20 cellular contexts compared by ENCODE assay signal in the genomic region with DNA sequence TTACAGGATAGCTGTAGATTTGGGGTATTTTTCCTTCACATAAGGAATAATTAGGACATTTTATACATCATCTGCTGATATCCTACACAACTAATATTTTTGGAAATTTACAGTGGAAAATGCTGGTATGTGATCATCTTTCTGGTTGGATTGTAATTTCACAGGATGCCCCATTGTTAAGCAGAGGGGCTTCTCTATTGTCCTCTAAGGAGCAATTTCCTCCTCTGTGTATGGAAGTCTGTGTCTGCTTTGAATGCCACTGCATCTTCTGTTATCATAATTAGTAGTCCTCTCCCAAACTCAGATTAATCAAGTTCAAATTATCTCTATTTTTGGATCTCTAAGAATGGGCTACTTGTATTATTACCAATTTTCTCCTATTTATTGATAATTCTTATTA.
DNase-seq lines count a peak whose midpoint lies in the region; FAIRE-seq and TF ChIP-seq lines count a peak whose summit lies in the region.
"Had no signal": no experiment of that assay in that cellular context is flagged by ENCODE, and none has a peak within 500 bp of the region (broad histone marks: within the 10 kb centered on the region; RNA-seq: fewer than 3 reads in every experiment).

No MANE protein-coding gene starts in this region.

- no peak overlapping the region for H3K14ac ChIP-seq in mesenchymal stem cell (ENCODE audit: low read length in 2 of 2)

- H3K4me1 Mint-ChIP-seq in astrocyte (ENCODE audit: low read depth, unreplicated experiment), result peaks cover 16% of the 10 kb centered on the region
- H3K4me1 Mint-ChIP-seq: CD14-positive monocyte; CD8-positive, alpha-beta memory T cell had no signal

- CTCF ChIA-PET in A673 (lab: Charles Lee), result no interaction called here

- H3K27ac Mint-ChIP-seq in astrocyte (ENCODE audit: unreplicated experiment), result peak overlapping the region; percentile 76
- H3K27ac Mint-ChIP-seq: CD14-positive monocyte; CD8-positive, alpha-beta memory T cell had no signal

- H3K27ac ChIP-seq in A673 (ENCODE audit: low read depth, low read length, poor library complexity, severe bottlenecking), result no peak overlapping the region
- peak overlapping the region; percentile 48; the same call in 1 of the 2 replicates for H3K27ac ChIP-seq in HUES6 (ENCODE audit: low read depth, low read length)
- no peak overlapping the region for H3K27ac ChIP-seq in astrocyte (ENCODE audit: low read depth, low read length)
- peak overlapping the region; percentile 29 for H3K27ac ChIP-seq in mesenchymal stem cell (ENCODE audit: low read length, poor library complexity, severe bottlenecking)
- H3K27ac ChIP-seq in adrenal gland, result no peak overlapping the region
- H3K27ac ChIP-seq: 22Rv1, A549, BLaER1, GM23248 had no signal

- H3K79me1 ChIP-seq in mesenchymal stem cell (replicated peaks; ENCODE audit: low read length, poor library complexity, severe bottlenecking), result no peaks in the 10 kb centered on the region

- no peak overlapping the region for H2AK5ac ChIP-seq in mesenchymal stem cell (ENCODE audit: low read length, severe bottlenecking)

- H3K27me3 Mint-ChIP-seq in astrocyte (ENCODE audit: low read depth, unreplicated experiment), result no peaks in the 10 kb centered on the region
- H3K27me3 Mint-ChIP-seq: CD8-positive, alpha-beta memory T cell had no signal

- POLR2A ChIA-PET in A673 (lab: Charles Lee; ENCODE audit: low non-redundant PET), result no interaction called here

- no peak overlapping the region for H2BK12ac ChIP-seq in mesenchymal stem cell (ENCODE audit: low read length in 2 of 2)

- no peaks in the 10 kb centered on the region for H3K36me3 ChIP-seq in A673 (ENCODE audit: insufficient read depth, low read length, poor library complexity, severe bottlenecking)
- no peaks in the 10 kb centered on the region for H3K36me3 ChIP-seq in HUES6 (ENCODE audit: control insufficient read depth, insufficient read depth, low read length)
- H3K36me3 ChIP-seq in astrocyte (ENCODE audit: insufficient read depth, low read length), result no peaks in the 10 kb centered on the region
- H3K36me3 ChIP-seq in mesenchymal stem cell (ENCODE audit: control insufficient read depth in 1 of 2, insufficient read depth in 2 of 2, low read depth in 1 of 2, low read length in 2 of 2), result no peaks in the 10 kb centered on the region
- H3K36me3 ChIP-seq in adrenal gland (replicated peaks in 1 of 2), result no peaks in the 10 kb centered on the region
- H3K36me3 ChIP-seq: BLaER1, HAP-1 had no signal

- H3K79me2 ChIP-seq in astrocyte (ENCODE audit: insufficient read depth, low read length), result no peaks in the 10 kb centered on the region

- H2BK120ac ChIP-seq in mesenchymal stem cell (ENCODE audit: low read depth, low read length), result no peak overlapping the region

- no peak overlapping the region for H4K8ac ChIP-seq in mesenchymal stem cell (ENCODE audit: low read length)

- no peak overlapping the region for H2AFZ ChIP-seq in astrocyte (ENCODE audit: low read depth, low read length)
- H2AFZ ChIP-seq in mesenchymal stem cell (ENCODE audit: low read depth, low read length), result no peak overlapping the region
- H2AFZ ChIP-seq: GM23248 had no signal

- intact Hi-C loops in A673 (cut with micrococcal nuclease; ENCODE audit: unreplicated experiment), result no loop called here
- intact Hi-C loops in adrenal gland (cut with DNase I), result no loop called here

- no peak overlapping the region for H3K4ac ChIP-seq in mesenchymal stem cell (ENCODE audit: low read depth in 1 of 2, low read length in 2 of 2)

- no peaks in the 10 kb centered on the region for H4K20me1 ChIP-seq in astrocyte (ENCODE audit: insufficient read depth, low read length)
- H4K20me1 ChIP-seq: BLaER1 had no signal

- no peak overlapping the region for H2BK15ac ChIP-seq in mesenchymal stem cell (ENCODE audit: low read depth, poor library complexity, severe bottlenecking)

- TF ChIP-seq POLR2A in adrenal gland (IDR thresholded peaks at IDR 0.05), result no peak

- H3K9ac ChIP-seq in HUES6 (ENCODE audit: low read length) (no peak overlapping the region), astrocyte (ENCODE audit: low read length) (no peak overlapping the region), mesenchymal stem cell (ENCODE audit: low read length) (no peak overlapping the region)
- H3K9ac ChIP-seq: BLaER1, GM23248 had no signal

- no peak for FAIRE-seq in astrocyte (lab: Jason Lieb, UNC)
- FAIRE-seq: A549, GM12892, GM18507, K562 had no signal

- no peak overlapping the region for H2BK5ac ChIP-seq in mesenchymal stem cell (ENCODE audit: low read depth, low read length, poor library complexity, severe bottlenecking)

- TF ChIP-seq CTCF in A673 (conservative IDR thresholded peaks at IDR 0.05; ENCODE audit: low read depth, low read length) (no peak), astrocyte (IDR thresholded peaks at IDR 0.05; ENCODE audit: insufficient read depth, low read depth, low read length) (no peak), adrenal gland (IDR thresholded peaks at IDR 0.05) (no peak)

- H3K9me3 Mint-ChIP-seq in astrocyte (ENCODE audit: unreplicated experiment), result no peaks in the 10 kb centered on the region

- no peak overlapping the region for H4K91ac ChIP-seq in mesenchymal stem cell (ENCODE audit: low read length)

- no peak overlapping the region for H3K23ac ChIP-seq in mesenchymal stem cell (ENCODE audit: low read length in 2 of 2)

- peak; percentile 14 for DNase-seq in A673 (ENCODE audit: low spot score)
- no peak for DNase-seq in astrocyte (ENCODE audit: low read depth)
- no peak for DNase-seq in mesenchymal stem cell
- DNase-seq in DMS79 treated with DMSO at 0.1 percent for 48 hours (lab: John Stamatoyannopoulos, UW), result no peak
- DNase-seq in adrenal gland, result no peak
- no peak for DNase-seq in hypothalamus (lab: John Stamatoyannopoulos, UW)
- DNase-seq: CD8-positive, alpha-beta memory T cell; COR-L47; GDM1; GM23248; IMR-90 had no signal

- no peaks in the 10 kb centered on the region for H3K4me1 ChIP-seq in A673 (ENCODE audit: insufficient read depth, low read length, poor library complexity, severe bottlenecking)
- peaks cover 25% of the 10 kb centered on the region; the same call in 1 of the 2 replicates for H3K4me1 ChIP-seq in HUES6 (ENCODE audit: control insufficient read depth, insufficient read depth, low read length)
- H3K4me1 ChIP-seq in astrocyte (ENCODE audit: insufficient read depth, low read length), result no peaks in the 10 kb centered on the region
- no peaks in the 10 kb centered on the region for H3K4me1 ChIP-seq in mesenchymal stem cell (ENCODE audit: control insufficient read depth, insufficient read depth, low read depth, low read length)
- no peaks in the 10 kb centered on the region for H3K4me1 ChIP-seq in adrenal gland (replicated peaks in 1 of 2)
- H3K4me1 ChIP-seq: A549, BLaER1, HAP-1 had no signal

- H3K4me3 Mint-ChIP-seq in astrocyte (ENCODE audit: unreplicated experiment), result no peak overlapping the region
- H3K4me3 Mint-ChIP-seq: CD14-positive monocyte; CD8-positive, alpha-beta memory T cell had no signal

- H3K27me3 ChIP-seq in A673 (replicated peaks; ENCODE audit: insufficient read depth, low read depth, low read length, poor library complexity), result no peaks in the 10 kb centered on the region
- H3K27me3 ChIP-seq in HUES6 (ENCODE audit: control insufficient read depth, insufficient read depth, low read length), result no peaks in the 10 kb centered on the region
- H3K27me3 ChIP-seq in astrocyte (ENCODE audit: insufficient read depth, low read length), result no peaks in the 10 kb centered on the region
- no peaks in the 10 kb centered on the region for H3K27me3 ChIP-seq in mesenchymal stem cell (ENCODE audit: control insufficient read depth in 1 of 2, insufficient read depth in 1 of 2, low read length in 2 of 2)
- H3K27me3 ChIP-seq in adrenal gland, result no peaks in the 10 kb centered on the region
- H3K27me3 ChIP-seq: BLaER1 had no signal

- H3K4me2 ChIP-seq in astrocyte (ENCODE audit: low read length), result no peak overlapping the region
- H3K4me2 ChIP-seq in mesenchymal stem cell (ENCODE audit: low read length, poor library complexity, severe bottlenecking), result no peak overlapping the region
- H3K4me2 ChIP-seq: A549, BLaER1 had no signal

- no TSS peak for BruUV-seq in A673 (replicated peaks; lab: Mats Ljungman, UMichigan)

- no peak overlapping the region for H3K18ac ChIP-seq in mesenchymal stem cell (ENCODE audit: low read depth in 1 of 2, low read length in 2 of 2)

- no peaks in the 10 kb centered on the region for H3K36me3 Mint-ChIP-seq in astrocyte (ENCODE audit: low read depth, unreplicated experiment)
- H3K36me3 Mint-ChIP-seq: CD14-positive monocyte had no signal

- H3K4me3 ChIP-seq in A673 (ENCODE audit: low read depth, low read length, poor library complexity, severe bottlenecking), result no peak overlapping the region
- H3K4me3 ChIP-seq in HUES6 (ENCODE audit: low read depth, low read length), result no peak overlapping the region
- H3K4me3 ChIP-seq in astrocyte (ENCODE audit: insufficient read depth, low read depth, low read length), result no peak overlapping the region
- no peak overlapping the region for H3K4me3 ChIP-seq in mesenchymal stem cell (ENCODE audit: insufficient read depth in 1 of 2, low read depth in 1 of 2, low read length in 2 of 2)
- H3K4me3 ChIP-seq in adrenal gland, result no peak overlapping the region
- H3K4me3 ChIP-seq: A549, BLaER1, GM23248, HAP-1, K562 had no signal

- H3K9me3 ChIP-seq in A673 (ENCODE audit: low read depth, low read length, poor library complexity, severe bottlenecking) (no peaks in the 10 kb centered on the region), HUES6 (ENCODE audit: control insufficient read depth, insufficient read depth, low read depth, low read length) (no peaks in the 10 kb centered on the region), astrocyte (ENCODE audit: insufficient read depth, low read depth, low read length) (no peaks in the 10 kb centered on the region), mesenchymal stem cell (ENCODE audit: control insufficient read depth, low read length) (peaks cover 7% of the 10 kb centered on the region), adrenal gland (replicated peaks in 1 of 3) (no peaks in the 10 kb centered on the region)
- H3K9me3 ChIP-seq: A549, BLaER1, HAP-1 had no signal

Comparison
In these comparisons a context has a peak if more than half of its experiments do, and no peak if none do; other contexts are left out.
1. H3K27ac ChIP-seq: peak in HUES6 (single experiment) and mesenchymal stem cell (single experiment); none in A673 (single experiment), astrocyte (single experiment) and adrenal gland (0 of 5).